ENCODE assay signal across 29 cellular contexts in the genomic region with DNA sequence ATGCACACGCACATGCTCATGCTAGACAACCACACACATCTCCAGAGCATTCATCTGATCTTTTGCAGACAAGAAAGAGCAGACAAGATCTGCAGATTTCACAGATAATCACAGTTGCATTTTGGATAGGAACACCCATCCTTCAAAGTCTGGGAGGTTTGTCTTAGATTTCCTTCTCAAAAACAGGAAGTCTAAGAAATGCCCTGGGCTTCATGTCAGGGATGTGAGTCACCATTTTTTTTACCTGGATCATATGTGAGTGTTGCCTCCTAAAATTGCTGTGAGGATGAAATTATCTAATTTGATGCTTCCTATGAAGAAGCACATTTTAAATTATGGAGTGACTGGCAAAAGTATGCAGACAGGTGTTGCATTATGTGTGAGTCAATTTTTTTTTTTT. TPM values are rescaled to one million over a fixed set of nuclear protein-coding genes. Genes with fewer than 3 reads are reported as not detected.
DNase-seq lines count a peak whose midpoint lies in the region; ATAC-seq, FAIRE-seq and TF ChIP-seq lines count a peak whose summit lies in the region.
"Had no signal": no experiment of that assay in that cellular context is flagged by ENCODE, and none has a peak within 500 bp of the region (broad histone marks: within the 10 kb centered on the region; RNA-seq: fewer than 3 reads in every experiment).

No MANE protein-coding gene starts in this region.

- in situ Hi-C loops in KBM-7 (cut with MboI; ENCODE audit: low pct_unique_long_range_greater_than_20kb, low sequenced_read_pairs), result no loop called here

- H3K9me3 ChIP-seq in A549, result no peaks in the 10 kb centered on the region
- no peaks in the 10 kb centered on the region for H3K9me3 ChIP-seq in RWPE2 (ENCODE audit: severe bottlenecking)
- H3K9me3 ChIP-seq: BLaER1 treated with 17β-estradiol and CSF1 and Interleukin-3, amounts not matched to agents 10 nM and 100 nM; Peyer's patch; SJCRH30 had no signal

- POLR2A ChIA-PET in A549 (lab: Yijun Ruan, JAX), result no interaction called here
- POLR2A ChIA-PET in HEK293T (lab: Yijun Ruan, JAX), result no interaction called here

- H3K27ac ChIP-seq in A549 (no peak overlapping the region; a peak in 1 of 6 replicates), RWPE2 (ENCODE audit: poor library complexity, severe bottlenecking) (peak overlapping the region; percentile 15), foreskin keratinocyte (no peak overlapping the region), dorsolateral prefrontal cortex (no peak overlapping the region)
- H3K27ac ChIP-seq: BLaER1 treated with 17β-estradiol and CSF1 and Interleukin-3, amounts not matched to agents 10 nM and 100 nM; GM23248; Peyer's patch; SJCRH30 had no signal

- peak overlapping the region; percentile 20; the same call in 1 of the 3 replicates for H3K4me2 ChIP-seq in A549
- H3K4me2 ChIP-seq: BLaER1 treated with 17β-estradiol and CSF1 and Interleukin-3, amounts not matched to agents 10 nM and 100 nM had no signal

- TF ChIP-seq POLR2A in A549 (IDR thresholded peaks at IDR 0.05; ENCODE audit: low read length), result no peak
- TF ChIP-seq POLR2A in erythroblast (IDR thresholded peaks at IDR 0.05; ENCODE audit: low read length), result no peak

- H3K27me3 ChIP-seq in RWPE2 (ENCODE audit: insufficient read depth, poor library complexity, severe bottlenecking) (no peaks in the 10 kb centered on the region), foreskin keratinocyte (no peaks in the 10 kb centered on the region), dorsolateral prefrontal cortex (peaks cover 0 to 24% (median 0%) of the 10 kb centered on the region in 45 donors)
- H3K27me3 ChIP-seq: BLaER1 treated with 17β-estradiol and CSF1 and Interleukin-3, amounts not matched to agents 10 nM and 100 nM; Peyer's patch had no signal

- DNase-seq in A549 (ENCODE audit: low read depth in 1 of 2, low spot score in 1 of 2), result no peak
- DNase-seq in KBM-7, result peak; percentile 4
- DNase-seq in RWPE2 (ENCODE audit: low spot score), result no peak
- DNase-seq in foreskin keratinocyte, result peak; percentile 38 to 80
- DNase-seq in HEK293T (ENCODE audit: extremely low spot score), result no peak
- DNase-seq in dorsolateral prefrontal cortex, result no peak
- no peak for DNase-seq in erythroblast (lab: John Stamatoyannopoulos, UW)
- DNase-seq: AML-193; CD4-positive, alpha-beta T cell; DMS53; GM23248; H7; KG1; MV-4-11; NCI-H1105 treated with DMSO at 0.1 percent for 48 hours; NCI-H146; NCI-H1930; NCI-H2107; NCI-H446 treated with DMSO at 0.1 percent for 48 hours; NCI-H526; Peyer's patch; SJCRH30 had no signal

- ATAC-seq in A549 (no peak), RWPE2 (ENCODE audit: low read depth) (peak; percentile 91), foreskin keratinocyte (peak; percentile 79), HG02973 (IDR thresholded peaks at IDR 0.05; ENCODE audit: unreplicated experiment) (no peak)
- ATAC-seq: SK-N-SH treated with all-trans-retinoic acid at 6 μM for 48 hours had no signal

- TF ChIP-seq CTCF in A549 (IDR thresholded peaks at IDR 0.05) (no peak), RWPE2 (IDR thresholded peaks at IDR 0.05; ENCODE audit: poor library complexity, severe bottlenecking) (no peak), foreskin keratinocyte (conservative IDR thresholded peaks at IDR 0.05) (no peak), dorsolateral prefrontal cortex (IDR thresholded peaks at IDR 0.05 in 54 of 56, conservative IDR thresholded peaks at IDR 0.05 in 2 of 56; ENCODE audit: low read depth in 1 of 56, partially characterized antibody in 56 of 56) (no peak)

- H3K4me1 ChIP-seq in A549 (peaks cover 25% of the 10 kb centered on the region), RWPE2 (ENCODE audit: insufficient read depth, poor library complexity, severe bottlenecking) (peaks cover 5% of the 10 kb centered on the region), foreskin keratinocyte (peaks cover 8% of the 10 kb centered on the region)
- H3K4me1 ChIP-seq: BLaER1 treated with 17β-estradiol and CSF1 and Interleukin-3, amounts not matched to agents 10 nM and 100 nM; Peyer's patch; SJCRH30 had no signal

- no peaks in the 10 kb centered on the region for H3K36me3 ChIP-seq in RWPE2 (ENCODE audit: low read depth)
- H3K36me3 ChIP-seq: BLaER1 treated with 17β-estradiol and CSF1 and Interleukin-3, amounts not matched to agents 10 nM and 100 nM; Peyer's patch; SJCRH30 had no signal

- TF ChIP-seq EP300 in A549 (IDR thresholded peaks at IDR 0.05), result no peak

- WGBS in A549 (ENCODE audit: missing lambda C conversion rate), result 66% methylated on average over 1 of the region's 1 CpG

- FAIRE-seq in A549 (lab: Jason Lieb, UNC), result no peak
- FAIRE-seq: A204.1, G401.6, HTR-8/SVneo had no signal

- H3K4me3 ChIP-seq in A549 (no peak overlapping the region), RWPE2 (ENCODE audit: severe bottlenecking) (no peak overlapping the region), dorsolateral prefrontal cortex (no peak overlapping the region)
- H3K4me3 ChIP-seq: BLaER1 treated with 17β-estradiol and CSF1 and Interleukin-3, amounts not matched to agents 10 nM and 100 nM; GM23248; Peyer's patch; SJCRH30 had no signal

- CTCF ChIA-PET in A549 (lab: Yijun Ruan, JAX), result interaction anchor here (0.9 to 3.8 kb wide), 2 partner anchors 9 to 12 kb away, joined by 3 to 26 read pairs; no protein-coding TSS in a partner anchor
- CTCF ChIA-PET in HEK293T (lab: Yijun Ruan, JAX), result no interaction called here

- intact Hi-C loops in dorsolateral prefrontal cortex (cut with DNase I), result no loop called here

- TF ChIP-seq RAD21 in A549 (conservative IDR thresholded peaks at IDR 0.05 in 1 of 2, IDR thresholded peaks at IDR 0.05 in 1 of 2), result no peak

TF ChIP-seq in A549, 52 proteins besides CTCF, POLR2A, EP300 and RAD21:
- no peak for TF ChIP-seq CBX8 (IDR thresholded peaks at IDR 0.05)

TF ChIP-seq in HEK293T, 16 proteins besides CTCF, POLR2A, EP300 and RAD21:
- TF ChIP-seq SUZ12 (IDR thresholded peaks at IDR 0.05) (no peak), ARNT (IDR thresholded peaks at IDR 0.05) (no peak), FOXM1 (IDR thresholded peaks at IDR 0.05; ENCODE audit: borderline replicate concordance) (no peak), L3MBTL2 (conservative IDR thresholded peaks at IDR 0.05) (no peak), FOXK2 (IDR thresholded peaks at IDR 0.05) (no peak), BHLHE40 (IDR thresholded peaks at IDR 0.05; ENCODE audit: borderline replicate concordance) (no peak), FOXA1 (IDR thresholded peaks at IDR 0.05) (no peak), CTBP1 (IDR thresholded peaks at IDR 0.05; ENCODE audit: borderline replicate concordance) (no peak), TARDBP (IDR thresholded peaks at IDR 0.05) (no peak), ZNF384 (IDR thresholded peaks at IDR 0.05) (no peak), SP1 (IDR thresholded peaks at IDR 0.05) (no peak), NFRKB (IDR thresholded peaks at IDR 0.05) (no peak), LEF1 (IDR thresholded peaks at IDR 0.05; ENCODE audit: borderline replicate concordance) (no peak), ELF4 (IDR thresholded peaks at IDR 0.05) (no peak), HDGF (IDR thresholded peaks at IDR 0.05; ENCODE audit: borderline replicate concordance) (no peak)
- TF ChIP-seq, protein P1, sequence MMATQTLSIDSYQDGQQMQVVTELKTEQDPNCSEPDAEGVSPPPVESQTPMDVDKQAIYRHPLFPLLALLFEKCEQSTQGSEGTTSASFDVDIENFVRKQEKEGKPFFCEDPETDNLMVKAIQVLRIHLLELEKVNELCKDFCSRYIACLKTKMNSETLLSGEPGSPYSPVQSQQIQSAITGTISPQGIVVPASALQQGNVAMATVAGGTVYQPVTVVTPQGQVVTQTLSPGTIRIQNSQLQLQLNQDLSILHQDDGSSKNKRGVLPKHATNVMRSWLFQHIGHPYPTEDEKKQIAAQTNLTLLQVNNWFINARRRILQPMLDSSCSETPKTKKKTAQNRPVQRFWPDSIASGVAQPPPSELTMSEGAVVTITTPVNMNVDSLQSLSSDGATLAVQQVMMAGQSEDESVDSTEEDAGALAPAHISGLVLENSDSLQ (IDR thresholded peaks at IDR 0.05), result no peak

RNA-seq across cellular contexts. Expression of gene SRD5A2, which starts 46.1 kb away (rescaled TPM):
- polyA plus RNA-seq in A549 (2011; rRNA removed) (0.08 TPM in 2 replicates), A549 (2017; fragmentation: RNase III; extraction: RNeasy Plus Mini Kit Qiagen cat#74134 plus additional on column Dnase treatment) (0.01 to 0.03 TPM in 2 of 3 replicates, not detected in the other), foreskin keratinocyte (not detected in 2 replicates)
- polyA plus RNA-seq in A549 (2012; cell fraction: cytosol; rRNA removed), result 0.01 TPM in 1 of 2 replicates, not detected in the other
- 0.02 TPM in 1 of 2 replicates, not detected in the other for polyA plus RNA-seq in A549 (2012; cell fraction: nucleus; rRNA removed)
- polyA minus RNA-seq in A549 (2011; rRNA and poly(A)+ RNA removed), result 0.05 and 0.08 TPM in 2 replicates
- total RNA-seq in foreskin keratinocyte (not detected in 2 replicates), dorsolateral prefrontal cortex (under 1 TPM in 1 of 120 experiments, not detected in 119; 0.18 TPM)
- total RNA-seq: CD4-positive, alpha-beta T cell; Daoy; GM23248; H7; Peyer's patch had no signal
- polyA plus RNA-seq: GM23248 had no signal

Comparison
In these comparisons a context has a peak if more than half of its experiments do, and no peak if none do; other contexts are left out.
1. ATAC-seq: peak in RWPE2 (single experiment) and foreskin keratinocyte (single experiment); none in A549 (0 of 2) and HG02973 (single experiment).
2. DNase-seq: peak in KBM-7 (single experiment) and foreskin keratinocyte (2 of 2); none in A549 (0 of 2), RWPE2 (single experiment), HEK293T (single experiment), dorsolateral prefrontal cortex (0 of 10) and erythroblast (0 of 2).